Comparison of ENCODE assay signal across 9 cellular contexts in the genomic region with DNA sequence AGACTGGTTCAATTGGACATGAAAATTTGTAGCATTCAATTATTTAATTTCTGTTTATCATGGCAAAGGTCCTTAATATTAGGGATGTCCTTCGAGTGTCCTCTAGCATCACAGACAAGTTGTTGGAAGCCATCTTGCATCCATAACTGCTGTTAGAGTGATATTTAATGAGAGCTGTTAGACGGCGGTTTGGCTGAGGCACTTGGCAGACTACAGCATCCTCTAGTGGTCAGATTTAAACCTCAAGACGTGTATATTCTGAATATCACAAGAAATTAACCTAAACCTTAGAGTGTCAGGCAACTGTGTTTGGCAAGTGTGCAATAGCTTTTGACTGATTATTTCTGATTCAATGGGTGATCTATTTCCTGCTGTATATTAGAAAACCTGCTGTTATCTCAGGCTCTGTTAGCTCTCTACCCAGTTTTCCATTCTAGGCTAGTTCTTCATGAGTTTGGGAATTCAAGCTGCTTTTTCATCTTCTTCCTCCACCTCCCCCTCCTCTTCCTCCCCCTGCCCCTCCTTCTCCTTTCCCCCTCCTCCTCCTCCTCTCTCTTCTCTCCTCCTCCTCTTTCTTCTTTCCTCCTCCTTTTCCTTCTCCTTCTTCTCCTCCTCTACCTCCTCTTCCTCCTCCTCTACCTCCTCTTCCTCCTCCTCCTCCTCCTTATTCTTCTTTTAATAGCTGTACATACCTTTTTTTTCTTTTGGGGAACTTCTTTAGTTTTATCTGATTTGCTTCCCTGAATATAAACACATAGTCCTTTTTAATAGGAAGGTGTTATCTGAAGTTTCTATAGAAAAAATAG.
DNase-seq lines count a peak whose midpoint lies in the region; ATAC-seq and TF ChIP-seq lines count a peak whose summit lies in the region.
"Had no signal": no experiment of that assay in that cellular context is flagged by ENCODE, and none has a peak within 500 bp of the region (broad histone marks: within the 10 kb centered on the region; RNA-seq: fewer than 3 reads in every experiment).

No MANE protein-coding gene starts in this region.

- H3K4me1 Mint-ChIP-seq in nephron progenitor cell: peaks cover 16% of the 10 kb centered on the region

- ATAC-seq in GM19372 (IDR thresholded peaks at IDR 0.05; ENCODE audit: low read depth, unreplicated experiment) (peak; percentile 81), HG03342 (IDR thresholded peaks at IDR 0.05; ENCODE audit: unreplicated experiment) (peak; percentile 90)

- no peak overlapping the region for H3K27ac Mint-ChIP-seq in nephron progenitor cell
- H3K27ac Mint-ChIP-seq: activated naive CD8-positive, alpha-beta T cell had no signal

- no peak overlapping the region for H3K4me3 Mint-ChIP-seq in nephron progenitor cell
- H3K4me3 Mint-ChIP-seq: activated naive CD8-positive, alpha-beta T cell had no signal

- H3K36me3 Mint-ChIP-seq in nephron progenitor cell (ENCODE audit: low read depth): no peaks in the 10 kb centered on the region
- H3K36me3 Mint-ChIP-seq: activated naive CD8-positive, alpha-beta T cell had no signal

- DNase-seq in DMS114 treated with DMSO at 0.1 percent for 48 hours (lab: John Stamatoyannopoulos, UW; ENCODE audit: unreplicated experiment): peak; percentile 32
- DNase-seq in NCI-H345 treated with DMSO at 0.1 percent for 48 hours (lab: John Stamatoyannopoulos, UW; ENCODE audit: unreplicated experiment): peak; percentile 70
- peak; percentile 28 for DNase-seq in activated CD4-positive, alpha-beta T cell treated with anti-CD3 and anti-CD28 coated beads, Interleukin-2, amount 50 U/mL, for 1 hour
- peak; percentile 74 for DNase-seq in fibroblast of peridontal ligament (ENCODE audit: extremely low read depth)
- DNase-seq in nephron progenitor cell: peak; percentile 32
- no peak for DNase-seq in 8988T

- H3K9me3 Mint-ChIP-seq in nephron progenitor cell: no peaks in the 10 kb centered on the region

- TF ChIP-seq CTCF in nephron progenitor cell (IDR thresholded peaks at IDR 0.05): peak; percentile 98

- H3K27me3 Mint-ChIP-seq in nephron progenitor cell (ENCODE audit: low read depth, poor library complexity): peaks cover 7% of the 10 kb centered on the region
